Comparison of ENCODE assay signal across 12 cellular contexts in the genomic region with DNA sequence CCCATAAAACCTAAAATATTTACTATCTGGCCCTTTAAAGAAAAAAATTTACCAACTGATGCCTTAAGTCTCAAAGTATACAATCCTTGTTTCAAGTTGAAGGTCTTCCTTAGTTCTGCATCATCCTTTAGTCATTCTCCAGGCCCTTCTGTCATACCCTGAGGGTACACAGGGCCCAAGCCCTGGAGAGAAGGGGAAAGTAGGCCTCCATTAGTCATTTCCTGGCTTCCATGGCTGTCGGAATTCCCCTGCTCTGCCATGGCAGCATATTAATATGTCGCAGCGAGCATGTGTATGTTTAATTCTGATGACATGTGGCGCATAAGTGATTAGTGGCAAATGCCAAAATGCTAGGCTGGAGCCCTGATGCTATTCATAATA. TPM values are rescaled to one million over a fixed set of nuclear protein-coding genes. Genes with fewer than 3 reads are reported as not detected.
DNase-seq lines count a peak whose midpoint lies in the region; ATAC-seq and TF ChIP-seq lines count a peak whose summit lies in the region.
"Had no signal": no experiment of that assay in that cellular context is flagged by ENCODE, and none has a peak within 500 bp of the region (broad histone marks: within the 10 kb centered on the region; RNA-seq: fewer than 3 reads in every experiment).

No MANE protein-coding gene starts in this region.

- H2AFZ ChIP-seq in neural progenitor cell (replicated peaks), result no peak overlapping the region

- no peaks in the 10 kb centered on the region for H4K20me1 ChIP-seq in neural progenitor cell (ENCODE audit: low read depth)

- no peaks in the 10 kb centered on the region for H3K9me3 Mint-ChIP-seq in MCF 10A (ENCODE audit: unreplicated experiment)
- H3K9me3 Mint-ChIP-seq in neural progenitor cell, result no peaks in the 10 kb centered on the region
- H3K9me3 Mint-ChIP-seq: CD4-positive, alpha-beta T cell had no signal

- ATAC-seq in RWPE2 (ENCODE audit: low read depth), result peak; percentile 93

- H3K9me3 ChIP-seq in breast epithelium (no peaks in the 10 kb centered on the region), RWPE2 (ENCODE audit: severe bottlenecking) (no peaks in the 10 kb centered on the region), neural progenitor cell (ENCODE audit: low read depth) (no peaks in the 10 kb centered on the region)

- H3K4me1 ChIP-seq in breast epithelium (no peaks in the 10 kb centered on the region), RWPE2 (ENCODE audit: insufficient read depth, poor library complexity, severe bottlenecking) (peaks cover 26% of the 10 kb centered on the region), neural progenitor cell (peaks cover 6% of the 10 kb centered on the region)

- TF ChIP-seq POLR2A in breast epithelium (IDR thresholded peaks at IDR 0.05), result no peak

- H3K36me3 ChIP-seq in breast epithelium (no peaks in the 10 kb centered on the region), RWPE2 (ENCODE audit: low read depth) (no peaks in the 10 kb centered on the region), neural progenitor cell (no peaks in the 10 kb centered on the region)

- no TSS peak for BruUV-seq in MCF 10A (replicated peaks; lab: Mats Ljungman, UMichigan)

- CTCF ChIA-PET in MCF 10A (lab: Yijun Ruan, JAX), result interaction anchor here (0.7 to 3.3 kb wide), 10 partner anchors 11 to 1405 kb away, joined by 3 to 29 read pairs (median 4); partner anchors contain the start of gene GPR39

- intact Hi-C loops in MCF 10A (cut with micrococcal nuclease), result loop anchor here (1.0 to 5.0 kb wide), 2 partner anchors 22 to 734 kb away; partner anchors contain the start of gene GPR39
- intact Hi-C loops in breast epithelium (cut with DNase I; ENCODE audit: low total_unique reads), result no loop called here

- peak overlapping the region; percentile 95 for H3K27ac Mint-ChIP-seq in MCF 10A (ENCODE audit: low read depth, unreplicated experiment)
- no peak overlapping the region for H3K27ac Mint-ChIP-seq in neural progenitor cell
- H3K27ac Mint-ChIP-seq: CD4-positive, alpha-beta T cell had no signal

- H3K4me3 ChIP-seq in breast epithelium (no peak overlapping the region), RWPE2 (ENCODE audit: severe bottlenecking) (no peak overlapping the region), fibroblast of mammary gland (ENCODE audit: control insufficient read depth, low read depth, low read length) (no peak overlapping the region), neural progenitor cell (no peak overlapping the region)

- H3K4me1 Mint-ChIP-seq in MCF 10A (ENCODE audit: insufficient read depth, unreplicated experiment), result peaks cover 33% of the 10 kb centered on the region
- peaks cover 35% of the 10 kb centered on the region for H3K4me1 Mint-ChIP-seq in neural progenitor cell

- H3K36me3 Mint-ChIP-seq in MCF 10A (ENCODE audit: insufficient read depth, unreplicated experiment), result no peaks in the 10 kb centered on the region
- no peaks in the 10 kb centered on the region for H3K36me3 Mint-ChIP-seq in neural progenitor cell

- H3K27me3 ChIP-seq in breast epithelium, result no peaks in the 10 kb centered on the region
- H3K27me3 ChIP-seq in RWPE2 (ENCODE audit: insufficient read depth, poor library complexity, severe bottlenecking), result no peaks in the 10 kb centered on the region
- H3K27me3 ChIP-seq in neural progenitor cell, result no peaks in the 10 kb centered on the region

- no peak overlapping the region for H3K4me2 ChIP-seq in neural progenitor cell

- H3K27ac ChIP-seq in breast epithelium (no peak overlapping the region), RWPE2 (ENCODE audit: poor library complexity, severe bottlenecking) (peak overlapping the region; percentile 94), neural progenitor cell (no peak overlapping the region), substantia nigra (ENCODE audit: low read depth, low read length, poor library complexity, severe bottlenecking) (no peak overlapping the region)

- TF ChIP-seq CTCF in MCF 10A (IDR thresholded peaks at IDR 0.05; ENCODE audit: unreplicated experiment) (no peak), breast epithelium (IDR thresholded peaks at IDR 0.05) (no peak), RWPE2 (IDR thresholded peaks at IDR 0.05; ENCODE audit: poor library complexity, severe bottlenecking) (no peak), fibroblast of mammary gland (conservative IDR thresholded peaks at IDR 0.05; ENCODE audit: control insufficient read depth, insufficient read depth, low read depth, low read length) (no peak), neural progenitor cell (IDR thresholded peaks at IDR 0.05) (no peak)

- H3K4me3 Mint-ChIP-seq in MCF 10A (ENCODE audit: unreplicated experiment) (peak overlapping the region; percentile 55), neural progenitor cell (no peak overlapping the region)
- H3K4me3 Mint-ChIP-seq: CD4-positive, alpha-beta T cell had no signal

- H3F3A ChIP-seq in neural progenitor cell (ENCODE audit: low read depth), result no peaks in the 10 kb centered on the region

- H3K79me2 ChIP-seq in neural progenitor cell (ENCODE audit: low read depth), result no peaks in the 10 kb centered on the region

- no peak overlapping the region for H3K9ac ChIP-seq in neural progenitor cell

- no peaks in the 10 kb centered on the region for H3K27me3 Mint-ChIP-seq in MCF 10A (ENCODE audit: insufficient read depth, unreplicated experiment)
- no peaks in the 10 kb centered on the region for H3K27me3 Mint-ChIP-seq in neural progenitor cell (ENCODE audit: insufficient read depth, low read depth)
- H3K27me3 Mint-ChIP-seq: CD4-positive, alpha-beta T cell had no signal

- POLR2A ChIA-PET in MCF 10A (lab: Yijun Ruan, JAX), result interaction anchor here (0.6 to 2.1 kb wide), 9 partner anchors 9 to 104 kb away, joined by 3 to 10 read pairs (median 5); partner anchors contain the start of gene GPR39

- DNase-seq in MCF 10A (ENCODE audit: unreplicated experiment) (peak; percentile 97), breast epithelium (ENCODE audit: low spot score in 2 of 2) (no peak), RWPE2 (ENCODE audit: low spot score) (peak; percentile 87), fibroblast of mammary gland (ENCODE audit: low read depth) (peak; percentile 93), stromal cell of bone marrow (ENCODE audit: low read depth) (peak; percentile 78), neural progenitor cell (ENCODE audit: low spot score) (no peak), cerebellum (ENCODE audit: low spot score) (no peak), substantia nigra (lab: John Stamatoyannopoulos, UW) (no peak)
- DNase-seq: activated CD4-positive, alpha-beta T cell treated with anti-CD3 and anti-CD28 coated beads, Interleukin-2, amount 50 U/mL, for 4 hours; CD4-positive, alpha-beta T cell; KBM-7; retina had no signal

RNA-seq across cellular contexts. Expression of gene GPR39, which starts 22.0 kb away (rescaled TPM):
- total RNA-seq in MCF 10A (2022) (7.2 and 7.7 TPM in 2 replicates), breast epithelium (10 to 100 TPM in 1 of 3 donors, 1 to 10 TPM in 1, under 1 TPM in 1; 0.16 to 10.4 (median 8.2) TPM), neural progenitor cell (ENCODE audit: low replicate concordance) (0.28 and 1.4 TPM in 2 replicates), cerebellum (4.3 TPM)
- total RNA-seq: CD4-positive, alpha-beta T cell had no signal

Comparison
In these comparisons a context has a peak if more than half of its experiments do, and no peak if none do; other contexts are left out.
1. DNase-seq: peak in MCF 10A (single experiment), RWPE2 (single experiment), fibroblast of mammary gland (single experiment) and stromal cell of bone marrow (single experiment); none in breast epithelium (0 of 2), neural progenitor cell (single experiment), cerebellum (single experiment) and substantia nigra (0 of 49).